In genomic region chr12:88031161-88031560, GRCh38 we compare ENCODE assay signal across 3 cellular contexts. TPM values are rescaled to one million over a fixed set of nuclear protein-coding genes. Genes with fewer than 3 reads are reported as not detected.
"Had no signal": no experiment of that assay in that cellular context is flagged by ENCODE, and none has a peak within 500 bp of the region (broad histone marks: within the 10 kb centered on the region; RNA-seq: fewer than 3 reads in every experiment).

No MANE protein-coding gene starts in this region.

RNA-seq across cellular contexts. Expression of gene C12orf50, which starts 2.0 kb away (rescaled TPM):
- polyA plus RNA-seq: HepG2, IgD-negative memory B cell, IMR-90 had no signal
